ENCODE assay signal across 21 cellular contexts in the genomic region with DNA sequence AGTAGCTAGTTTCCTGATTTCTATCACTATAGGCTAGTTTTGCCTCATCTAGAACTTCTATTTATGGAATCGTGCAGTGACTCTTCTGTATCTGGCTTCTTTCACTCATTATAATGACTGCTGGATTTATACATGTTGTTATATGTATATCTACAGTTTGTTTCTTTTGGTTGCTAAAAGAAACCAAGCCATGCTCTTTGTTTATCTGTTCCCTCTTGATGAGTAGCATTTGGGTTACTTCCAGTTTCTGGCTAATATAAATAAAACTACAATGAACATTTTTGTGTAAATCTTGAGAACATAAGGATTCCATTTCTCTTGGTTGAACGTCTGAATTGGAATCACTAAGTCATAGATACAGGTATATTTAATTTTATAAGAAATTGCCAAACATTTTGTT.
"Had no signal": no experiment of that assay in that cellular context is flagged by ENCODE, and none has a peak within 500 bp of the region (broad histone marks: within the 10 kb centered on the region; RNA-seq: fewer than 3 reads in every experiment).

No MANE protein-coding gene starts in this region.

- H3K9me3 ChIP-seq: prostate gland, thyroid gland, upper lobe of right lung had no signal

- H3K4me1 ChIP-seq: esophagus muscularis mucosa, foreskin keratinocyte, left lung, prostate gland, thyroid gland, upper lobe of right lung had no signal

- H3K36me3 ChIP-seq: esophagus muscularis mucosa, left lung, prostate gland, thyroid gland, upper lobe of right lung had no signal

- H3K27me3 ChIP-seq: esophagus muscularis mucosa, foreskin keratinocyte, left lung, thyroid gland, upper lobe of right lung had no signal

- H3K27ac ChIP-seq: coronary artery, esophagus muscularis mucosa, foreskin keratinocyte, left lung, prostate gland, thyroid gland, upper lobe of right lung had no signal

- DNase-seq: activated CD4-positive, alpha-beta memory T cell treated with anti-CD3 and anti-CD28 coated beads for 36 hours; activated CD4-positive, alpha-beta T cell treated with anti-CD3 and anti-CD28 coated beads for 4 hours; activated CD4-positive, CD25-positive, alpha-beta regulatory T cell; activated naive CD4-positive, alpha-beta T cell treated with Interleukin-2 at 50 U/mL for 16 hours; activated naive CD8-positive, alpha-beta T cell treated with anti-CD3 and anti-CD28 coated beads for 36 hours; activated T-cell treated with anti-CD3 and anti-CD28 coated beads, Interleukin-2, amount 50 U/mL, for 48 hours; amniotic stem cell; immature natural killer cell; kidney glomerular epithelial cell; left lung; midbrain; stimulated activated CD4-positive, alpha-beta T cell treated with anti-CD3 and anti-CD28 coated beads, Interleukin-2, amount 100 ng/mL, for 48 hours; substantia nigra; T-helper 9 cell; thyroid gland; upper lobe of right lung had no signal

- H3K4me3 ChIP-seq: coronary artery, esophagus muscularis mucosa, left lung, lung, prostate gland, thyroid gland, upper lobe of right lung had no signal
